ENCODE assay signal across 7 cellular contexts in the genomic region with DNA sequence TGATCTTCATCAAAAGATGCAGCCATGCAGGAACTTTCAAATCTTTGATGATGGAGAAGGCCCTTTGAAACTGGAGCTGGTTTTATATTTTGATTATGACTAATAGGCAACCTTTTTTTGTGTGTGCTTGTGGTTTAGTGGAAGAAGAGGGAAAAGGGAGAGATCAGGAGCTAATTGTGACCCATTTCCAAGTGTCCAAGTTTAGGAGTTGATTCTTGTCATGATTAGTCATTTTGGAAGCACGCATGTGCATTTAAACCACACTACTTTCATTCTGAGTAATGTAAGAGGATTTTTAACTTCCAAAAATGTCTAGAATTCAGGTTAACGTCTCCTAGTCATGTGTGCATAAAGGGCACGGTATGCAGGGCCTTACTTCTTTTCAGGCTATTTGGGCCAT. TPM values are rescaled to one million over a fixed set of nuclear protein-coding genes. Genes with fewer than 3 reads are reported as not detected.
DNase-seq lines count a peak whose midpoint lies in the region; ATAC-seq and TF ChIP-seq lines count a peak whose summit lies in the region.

No MANE protein-coding gene starts in this region.

- no peaks in the 10 kb centered on the region for H3F3A ChIP-seq in GM23338 (replicated peaks; ENCODE audit: low read depth)

- ATAC-seq in GM23338 (no peak), T-helper 17 cell (no peak), GM21367 (IDR thresholded peaks at IDR 0.05; ENCODE audit: unreplicated experiment) (no peak)

- DNase-seq in GM23338 (ENCODE audit: low spot score) (no peak), T-helper 17 cell (no peak), fibroblast of the aortic adventitia (ENCODE audit: low read depth) (peak; percentile 97), H7 (no peak), SIG-M5 (lab: John Stamatoyannopoulos, UW) (no peak)

- peaks cover 6% of the 10 kb centered on the region; the same call in 2 of the 3 replicates for H3K9me3 Mint-ChIP-seq in GM23338

- H3K36me3 Mint-ChIP-seq in GM23338 (ENCODE audit: low read depth) (peaks cover 13% of the 10 kb centered on the region; the same call in 2 of the 3 replicates), T-helper 17 cell (ENCODE audit: low read depth) (no peaks in the 10 kb centered on the region)

- H3K4me2 ChIP-seq in GM23338: peak overlapping the region; percentile 85

- peaks cover 20% of the 10 kb centered on the region for H3K27me3 Mint-ChIP-seq in GM23338 (ENCODE audit: insufficient read depth, low read depth, poor library complexity)
- no peaks in the 10 kb centered on the region for H3K27me3 Mint-ChIP-seq in T-helper 17 cell

- H3K4me1 Mint-ChIP-seq in GM23338: peaks cover 33% of the 10 kb centered on the region
- H3K4me1 Mint-ChIP-seq in T-helper 17 cell: peaks cover 51% of the 10 kb centered on the region

- H3K9me2 ChIP-seq in GM23338 (ENCODE audit: insufficient read depth): no peaks in the 10 kb centered on the region

- H3K9me3 ChIP-seq in T-helper 17 cell (ENCODE audit: control insufficient read depth, low read length, poor library complexity, severe bottlenecking) (no peaks in the 10 kb centered on the region), stomach smooth muscle (ENCODE audit: control insufficient read depth in 2 of 2, low read length in 2 of 2) (no peaks in the 10 kb centered on the region)

- H3K9ac ChIP-seq in stomach smooth muscle (ENCODE audit: low read length in 2 of 2): peak overlapping the region in 1 of 2 donors; percentile 31

- no peak overlapping the region for H2AFZ ChIP-seq in GM23338

- H3K4me3 Mint-ChIP-seq in GM23338 (peak overlapping the region; percentile 97), T-helper 17 cell (peak overlapping the region; percentile 70)

- H4K20me1 ChIP-seq in GM23338 (replicated peaks; ENCODE audit: insufficient read depth): peaks cover 17% of the 10 kb centered on the region

- no peak overlapping the region for H3K27ac ChIP-seq in GM23338 (ENCODE audit: low read depth)
- H3K27ac ChIP-seq in stomach smooth muscle (ENCODE audit: low read length): no peak overlapping the region

- H3K27ac Mint-ChIP-seq in GM23338: no peak overlapping the region
- no peak overlapping the region for H3K27ac Mint-ChIP-seq in T-helper 17 cell

- TF ChIP-seq CTCF in GM23338 (conservative IDR thresholded peaks at IDR 0.05; ENCODE audit: low read depth in 2 of 2): no peak
- no peak for TF ChIP-seq CTCF in fibroblast of the aortic adventitia (IDR thresholded peaks at IDR 0.05; ENCODE audit: insufficient read depth, low read length)

- H3K4me1 ChIP-seq in GM23338 (ENCODE audit: insufficient read depth) (peaks cover 30% of the 10 kb centered on the region), stomach smooth muscle (ENCODE audit: control insufficient read depth, insufficient read depth, low read length) (peaks cover 21% of the 10 kb centered on the region)

- peaks cover 26% of the 10 kb centered on the region for H3K27me3 ChIP-seq in GM23338 (ENCODE audit: insufficient read depth)
- no peaks in the 10 kb centered on the region for H3K27me3 ChIP-seq in stomach smooth muscle (ENCODE audit: control insufficient read depth in 1 of 2, insufficient read depth in 2 of 2, low read length in 2 of 2)
- peaks cover 9% of the 10 kb centered on the region for H3K27me3 ChIP-seq in H7 (ENCODE audit: control insufficient read depth, insufficient read depth, low read length)

- no peak overlapping the region for H3K4me3 ChIP-seq in GM23338
- peak overlapping the region; percentile 91 for H3K4me3 ChIP-seq in fibroblast of the aortic adventitia (ENCODE audit: low read depth, low read length)
- peak overlapping the region; percentile 23 to 26 for H3K4me3 ChIP-seq in stomach smooth muscle (ENCODE audit: low read length in 2 of 2)
- H3K4me3 ChIP-seq in H7 (ENCODE audit: insufficient read depth, low read depth, low read length): no peak overlapping the region

- H3K36me3 ChIP-seq in GM23338 (ENCODE audit: insufficient read depth) (no peaks in the 10 kb centered on the region), stomach smooth muscle (ENCODE audit: control insufficient read depth in 2 of 2, insufficient read depth in 2 of 2, low read length in 2 of 2) (peaks cover 4 to 7% of the 10 kb centered on the region in 2 donors), H7 (replicated peaks; ENCODE audit: control insufficient read depth, insufficient read depth, low read length) (no peaks in the 10 kb centered on the region; the same call in 1 of the 2 replicates)

- H3K79me2 ChIP-seq in GM23338 (replicated peaks; ENCODE audit: insufficient read depth): peaks cover 72% of the 10 kb centered on the region

TF ChIP-seq in GM23338, 12 proteins besides CTCF, POLR2A, EP300 and RAD21 (continues in another document):
- TF ChIP-seq NANOG (IDR thresholded peaks at IDR 0.05; ENCODE audit: borderline replicate concordance): no peak
- TF ChIP-seq EZH2phosphoT487 (IDR thresholded peaks at IDR 0.05; ENCODE audit: unreplicated experiment): no peak
- TF ChIP-seq ZNF331 (CRISPR knock-in tag; IDR thresholded peaks at IDR 0.05; ENCODE audit: low read depth): no peak
- TF ChIP-seq JUNB (IDR thresholded peaks at IDR 0.05; ENCODE audit: unreplicated experiment): no peak
- TF ChIP-seq STAT1 (IDR thresholded peaks at IDR 0.05; ENCODE audit: unreplicated experiment): no peak
- no peak for TF ChIP-seq EZH2 (IDR thresholded peaks at IDR 0.05; ENCODE audit: low read depth, unreplicated experiment)
- TF ChIP-seq, protein P1, sequence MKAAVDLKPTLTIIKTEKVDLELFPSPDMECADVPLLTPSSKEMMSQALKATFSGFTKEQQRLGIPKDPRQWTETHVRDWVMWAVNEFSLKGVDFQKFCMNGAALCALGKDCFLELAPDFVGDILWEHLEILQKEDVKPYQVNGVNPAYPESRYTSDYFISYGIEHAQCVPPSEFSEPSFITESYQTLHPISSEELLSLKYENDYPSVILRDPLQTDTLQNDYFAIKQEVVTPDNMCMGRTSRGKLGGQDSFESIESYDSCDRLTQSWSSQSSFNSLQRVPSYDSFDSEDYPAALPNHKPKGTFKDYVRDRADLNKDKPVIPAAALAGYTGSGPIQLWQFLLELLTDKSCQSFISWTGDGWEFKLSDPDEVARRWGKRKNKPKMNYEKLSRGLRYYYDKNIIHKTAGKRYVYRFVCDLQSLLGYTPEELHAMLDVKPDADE (IDR thresholded peaks at IDR 0.05): no peak
- TF ChIP-seq POLR2AphosphoS5 (IDR thresholded peaks at IDR 0.05; ENCODE audit: low read depth): no peak

RNA-seq across cellular contexts. Expression of gene FOXO3, which starts 3.5 kb away (rescaled TPM):
- total RNA-seq in GM23338 (2014; rRNA removed; shearing (Covaris generic)): 20.2 and 20.4 TPM in 2 replicates
- 9.1 and 9.8 TPM in 2 replicates for polyA plus RNA-seq in GM23338 (2016; fragmentation: Nextera tagmentation; extraction: Ambion mirVana)
- total RNA-seq in T-helper 17 cell: 10 to 100 TPM; 22.6 to 34.1 TPM
- total RNA-seq in fibroblast of the aortic adventitia (ENCODE audit: low replicate concordance): 49.3 and 54.5 TPM in 2 replicates
- 10.9 and 14.0 TPM in 2 replicates for total RNA-seq in H7 (2014; rRNA removed; shearing (Covaris generic))

Comparison
In these comparisons a context has a peak if more than half of its experiments do, and no peak if none do; other contexts are left out.
1. H3K4me3 ChIP-seq: peak in fibroblast of the aortic adventitia (single experiment) and stomach smooth muscle (2 of 2); none in GM23338 (single experiment) and H7 (single experiment).